26 cellular contexts compared by ENCODE assay signal in the genomic region with DNA sequence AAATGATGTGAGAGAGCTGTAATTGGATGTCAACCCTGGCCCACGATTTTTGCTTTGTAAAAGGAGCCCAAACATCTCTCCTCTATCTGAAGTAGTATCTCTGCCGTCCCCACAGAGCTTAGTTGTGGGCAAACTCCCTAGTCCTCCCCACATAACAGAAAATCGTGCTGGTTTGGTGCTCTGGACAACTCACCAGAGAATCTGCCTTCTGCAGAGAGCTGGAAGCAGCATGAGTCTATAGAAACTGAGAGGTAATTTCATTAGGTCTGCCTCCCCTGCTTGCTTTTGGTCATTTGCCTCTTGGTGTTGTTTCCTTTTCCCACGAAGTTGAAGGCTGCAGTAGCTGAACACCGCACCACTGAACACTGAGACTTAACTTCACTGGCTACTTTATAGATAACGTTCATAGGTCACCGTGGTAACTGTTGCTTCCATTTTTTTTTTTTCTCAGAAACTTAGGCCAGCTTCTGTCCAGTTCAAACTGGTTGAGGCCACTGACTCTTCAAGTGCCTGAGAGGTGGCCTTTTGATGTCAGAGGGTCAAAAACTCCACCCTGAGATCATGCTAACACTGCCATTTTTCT. TPM values are rescaled to one million over a fixed set of nuclear protein-coding genes. Genes with fewer than 3 reads are reported as not detected.
A peak's percentile ranks its signal among the peaks of the same experiment; 100 is the strongest.
DNase-seq lines count a peak whose midpoint lies in the region; FAIRE-seq and TF ChIP-seq lines count a peak whose summit lies in the region.
"Had no signal": no experiment of that assay in that cellular context is flagged by ENCODE, and none has a peak within 500 bp of the region (broad histone marks: within the 10 kb centered on the region; RNA-seq: fewer than 3 reads in every experiment).

No MANE protein-coding gene starts in this region.

- no peaks in the 10 kb centered on the region for H3K9me3 Mint-ChIP-seq in type B pancreatic cell
- H3K9me3 Mint-ChIP-seq: activated CD4-positive, alpha-beta memory T cell treated with anti-CD3 and anti-CD28 coated beads, Interleukin-2, amount 10 ng/mL, durations not matched to agents 7 days and 5 days; activated naive CD4-positive, alpha-beta T cell treated with anti-CD3 and anti-CD28 coated beads, Interleukin-2, amount 10 ng/mL, durations not matched to agents 7 days and 5 days; CD14-positive monocyte had no signal

- peak overlapping the region; percentile 38 for H3K56ac ChIP-seq in mesendoderm (ENCODE audit: low read length)

- H2AK5ac ChIP-seq in mesendoderm (ENCODE audit: low read length) = no peak overlapping the region

- no peak overlapping the region for H2BK15ac ChIP-seq in mesendoderm (replicated peaks; ENCODE audit: low read depth)

- FAIRE-seq in GM12892 (lab: Jason Lieb, UNC) = peak; percentile 30
- FAIRE-seq: small intestine had no signal

- peaks cover 6% of the 10 kb centered on the region for H3K4me1 ChIP-seq in mesendoderm (ENCODE audit: control insufficient read depth, low read depth, low read length)

- no peaks in the 10 kb centered on the region for H3K36me3 Mint-ChIP-seq in type B pancreatic cell
- H3K36me3 Mint-ChIP-seq: CD14-positive monocyte had no signal

- no peak overlapping the region for H2BK120ac ChIP-seq in mesendoderm (ENCODE audit: low read depth, low read length)

- H3K27ac ChIP-seq in mesendoderm (ENCODE audit: low read depth, low read length) = peak overlapping the region; percentile 6
- H3K27ac ChIP-seq: brain microvascular endothelial cell, RWPE1, stomach, tibial artery had no signal

- peak overlapping the region; percentile 36 for H3K4me3 Mint-ChIP-seq in type B pancreatic cell
- H3K4me3 Mint-ChIP-seq: activated CD4-positive, alpha-beta memory T cell treated with anti-CD3 and anti-CD28 coated beads, Interleukin-2, amount 10 ng/mL, durations not matched to agents 7 days and 5 days; activated naive CD4-positive, alpha-beta T cell treated with anti-CD3 and anti-CD28 coated beads, Interleukin-2, amount 10 ng/mL, durations not matched to agents 7 days and 5 days; CD14-positive monocyte had no signal

- peak overlapping the region; percentile 33 for H4K5ac ChIP-seq in mesendoderm (ENCODE audit: low read length)

- peak overlapping the region; percentile 62 for H2BK5ac ChIP-seq in mesendoderm (ENCODE audit: low read length)

- H3K4ac ChIP-seq in mesendoderm (ENCODE audit: low read depth, low read length) = no peak overlapping the region

- H3K4me3 ChIP-seq in mesendoderm (ENCODE audit: low read length) (no peak overlapping the region), foreskin fibroblast (ENCODE audit: low read depth in 1 of 2, low read length in 2 of 2) (no peak overlapping the region)
- H3K4me3 ChIP-seq: stomach, tibial artery had no signal

- H3K27ac Mint-ChIP-seq in type B pancreatic cell = no peak overlapping the region
- H3K27ac Mint-ChIP-seq: activated CD4-positive, alpha-beta memory T cell treated with anti-CD3 and anti-CD28 coated beads, Interleukin-2, amount 10 ng/mL, durations not matched to agents 7 days and 5 days; activated naive CD4-positive, alpha-beta T cell treated with anti-CD3 and anti-CD28 coated beads, Interleukin-2, amount 10 ng/mL, durations not matched to agents 7 days and 5 days; CD14-positive monocyte had no signal

- no CpG with 5 or more reads among the region's 7 CpGs for WGBS in mesendoderm (ENCODE audit: extremely low coverage, insufficient coverage, low lambda C conversion rate)

- H3K9ac ChIP-seq in mesendoderm (ENCODE audit: low read length) = no peak overlapping the region

- H3K27me3 Mint-ChIP-seq in type B pancreatic cell = peaks cover 32% of the 10 kb centered on the region

- no peak overlapping the region for H4K8ac ChIP-seq in mesendoderm (ENCODE audit: low read depth, low read length)

- no peak for TF ChIP-seq POLR2A in GM12892 (IDR thresholded peaks at IDR 0.05; ENCODE audit: low read depth, low read length)

- H3K18ac ChIP-seq in mesendoderm (ENCODE audit: low read length) = no peak overlapping the region

- H3K79me1 ChIP-seq in mesendoderm (ENCODE audit: low read length) = no peaks in the 10 kb centered on the region

- TF ChIP-seq CTCF in type B pancreatic cell (conservative IDR thresholded peaks at IDR 0.05) = no peak
- no peak for TF ChIP-seq CTCF in foreskin fibroblast (IDR thresholded peaks at IDR 0.05; ENCODE audit: low read depth, low read length)

- no peak for DNase-seq in GM12892 (ENCODE audit: insufficient read length)
- DNase-seq in amniotic epithelial cell (ENCODE audit: low read depth) = peak; percentile 76
- peak; percentile 45 for DNase-seq in mesendoderm
- DNase-seq in type B pancreatic cell (ENCODE audit: extremely low spot score, unreplicated experiment) = no peak
- DNase-seq in foreskin fibroblast = no peak
- no peak for DNase-seq in NCI-H526 (lab: John Stamatoyannopoulos, UW)
- DNase-seq in GDM1 (lab: John Stamatoyannopoulos, UW) = no peak
- DNase-seq: activated CD4-positive, alpha-beta memory T cell treated with anti-CD3 and anti-CD28 coated beads, Interleukin-2, amount 10 ng/mL, durations not matched to agents 7 days and 5 days; activated CD4-positive, alpha-beta T cell treated with anti-CD3 and anti-CD28 coated beads for 1 hour; activated CD8-positive, alpha-beta memory T cell treated with anti-CD3 and anti-CD28 coated beads, Interleukin-2, amount 50 U/mL, for 48 hours; activated naive CD4-positive, alpha-beta T cell treated with anti-CD3 and anti-CD28 coated beads, Interleukin-2, amount 10 ng/mL, durations not matched to agents 7 days and 5 days; amniotic stem cell; brain microvascular endothelial cell; Calu3; effector CD8-positive, alpha-beta T cell; foreskin melanocyte; mammary epithelial cell; NCI-H1105 treated with DMSO at 0.1 percent for 48 hours; NCI-H1930; NCI-H526 treated with DMSO at 0.1 percent for 48 hours; small intestine; stimulated activated CD4-positive, alpha-beta T cell treated with anti-CD3 and anti-CD28 coated beads, Interleukin-1b, Interleukin-23, amount 100 ng/mL, for 48 hours; stomach; tibial artery had no signal

- H3K79me2 ChIP-seq in mesendoderm (ENCODE audit: control insufficient read depth, insufficient read depth, low read length) = no peaks in the 10 kb centered on the region

- peak overlapping the region; percentile 7 for H3K23ac ChIP-seq in mesendoderm (ENCODE audit: low read length)

- H3K27me3 ChIP-seq in mesendoderm (ENCODE audit: insufficient read depth, low read length, poor library complexity) = no peaks in the 10 kb centered on the region
- H3K27me3 ChIP-seq: brain microvascular endothelial cell, stomach had no signal

- peaks cover 13% of the 10 kb centered on the region for H3K4me1 Mint-ChIP-seq in type B pancreatic cell (ENCODE audit: unreplicated experiment)

- no peak overlapping the region for H3K4me2 ChIP-seq in mesendoderm (ENCODE audit: low read length)

- H3K36me3 ChIP-seq in mesendoderm (ENCODE audit: control insufficient read depth, insufficient read depth, low read length) = no peaks in the 10 kb centered on the region
- H3K36me3 ChIP-seq: brain microvascular endothelial cell, stomach, tibial artery had no signal

RNA-seq across cellular contexts. Expression of a gene that starts 3.3 kb away (rescaled TPM):
- 42.0 TPM for polyA plus RNA-seq in GM12892 (2012; ENCODE audit: missing spikeins)
- polyA plus RNA-seq in mesendoderm (2013, experiment 1 of 2) = 58.6 TPM
- polyA plus RNA-seq in mesendoderm (2013, experiment 2 of 2) = 63.8 TPM
- 17.3 and 37.8 TPM in 2 replicates for total RNA-seq in type B pancreatic cell (ENCODE audit: low replicate concordance)

Comparison
In these comparisons a context has a peak if more than half of its experiments do, and no peak if none do; other contexts are left out.
1. DNase-seq: peak in amniotic epithelial cell (single experiment) and mesendoderm (single experiment); none in GM12892 (single experiment), type B pancreatic cell (single experiment), foreskin fibroblast (0 of 2), NCI-H526 (0 of 2) and GDM1 (single experiment).